Comparison of ENCODE assay signal across 15 cellular contexts in genomic region chr5:150604894-150605440, GRCh38. TPM values are rescaled to one million over a fixed set of nuclear protein-coding genes. Genes with fewer than 3 reads are reported as not detected.
DNase-seq lines count a peak whose midpoint lies in the region; ATAC-seq and TF ChIP-seq lines count a peak whose summit lies in the region.
"Had no signal": no experiment of that assay in that cellular context is flagged by ENCODE, and none has a peak within 500 bp of the region (broad histone marks: within the 10 kb centered on the region; RNA-seq: fewer than 3 reads in every experiment).

No MANE protein-coding gene starts in this region.

- H3K9me3 ChIP-seq in SK-N-MC (ENCODE audit: low read depth, low read length), result no peaks in the 10 kb centered on the region
- H3K9me3 ChIP-seq in neuronal stem cell (replicated peaks in 1 of 2; ENCODE audit: control insufficient read depth in 2 of 2, insufficient read depth in 1 of 2, low read depth in 1 of 2, low read length in 2 of 2), result no peaks in the 10 kb centered on the region
- H3K9me3 ChIP-seq in spleen, result no peaks in the 10 kb centered on the region
- H3K9me3 ChIP-seq: Peyer's patch had no signal

- H2BK15ac ChIP-seq in neuronal stem cell (ENCODE audit: low read length), result no peak overlapping the region

- no peak overlapping the region for H3K18ac ChIP-seq in neuronal stem cell (ENCODE audit: low read length)

- H3K79me1 ChIP-seq in neuronal stem cell (ENCODE audit: low read depth, low read length), result no peaks in the 10 kb centered on the region

- 0 out of 2 replicates have a peak overlapping the region, but pooled peaks have one; percentile 12 for H3K27ac ChIP-seq in SK-N-MC
- H3K27ac ChIP-seq in neuronal stem cell (replicated peaks; ENCODE audit: low read length), result no peak overlapping the region
- H3K27ac ChIP-seq in spleen, result peak overlapping the region in 5 of 8 donors; percentile 62 to 71 (median 66)
- H3K27ac ChIP-seq: Peyer's patch had no signal

- no peak overlapping the region for H2AK5ac ChIP-seq in neuronal stem cell (ENCODE audit: low read depth, low read length)

- H4K91ac ChIP-seq in neuronal stem cell (ENCODE audit: low read depth, low read length, poor library complexity), result no peak overlapping the region

- DNase-seq in SK-N-MC (ENCODE audit: low read depth, low spot score), result no peak
- peak; percentile 6 for DNase-seq in left cardiac atrium
- no peak for DNase-seq in neuronal stem cell (ENCODE audit: low spot score)
- peak; percentile 39 for DNase-seq in spleen
- no peak for DNase-seq in left colon
- DNase-seq in GM03348 (ENCODE audit: low spot score), result no peak
- DNase-seq in putamen (ENCODE audit: low spot score), result no peak
- DNase-seq: CD8-positive, alpha-beta T cell; H7; IMR-90; NCI-H524; SIG-M5 had no signal

- H3K36me3 ChIP-seq in SK-N-MC (ENCODE audit: insufficient read depth, low read length) (no peaks in the 10 kb centered on the region), neuronal stem cell (replicated peaks in 1 of 2; ENCODE audit: control insufficient read depth in 2 of 2, insufficient read depth in 2 of 2, low read length in 2 of 2) (no peaks in the 10 kb centered on the region), spleen (no peaks in the 10 kb centered on the region)
- H3K36me3 ChIP-seq: Peyer's patch had no signal

- no peak overlapping the region for H4K8ac ChIP-seq in neuronal stem cell (ENCODE audit: low read depth, low read length)

- no peak overlapping the region for H3K9ac ChIP-seq in SK-N-MC (ENCODE audit: insufficient read length)
- H3K9ac ChIP-seq in neuronal stem cell (ENCODE audit: low read depth, low read length, poor library complexity), result no peak overlapping the region

- H3K27me3 ChIP-seq in neuronal stem cell (ENCODE audit: control insufficient read depth in 3 of 3, insufficient read depth in 3 of 3, low read depth in 1 of 3, low read length in 3 of 3) (no peaks in the 10 kb centered on the region), spleen (replicated peaks in 1 of 7) (no peaks in the 10 kb centered on the region)
- H3K27me3 ChIP-seq: Peyer's patch had no signal

- H3K4me2 ChIP-seq in neuronal stem cell (ENCODE audit: insufficient read depth, low read length, poor library complexity, severe bottlenecking), result no peak overlapping the region

- intact Hi-C loops in left cardiac atrium (cut with DNase I) (no loop called here), spleen (cut with DNase I; ENCODE audit: low total_unique reads) (no loop called here), left colon (cut with DNase I, micrococcal nuclease) (no loop called here)

- H2BK120ac ChIP-seq in neuronal stem cell (ENCODE audit: low read depth, low read length), result no peak overlapping the region

- H3K4me3 ChIP-seq in SK-N-MC (no peak overlapping the region), neuronal stem cell (ENCODE audit: low read length in 2 of 2) (no peak overlapping the region), spleen (no peak overlapping the region)
- H3K4me3 ChIP-seq: Peyer's patch had no signal

- H3K14ac ChIP-seq in neuronal stem cell (ENCODE audit: low read length), result no peak overlapping the region

- WGBS in neuronal stem cell (ENCODE audit: extremely low coverage in 2 of 2, insufficient read length in 2 of 2, insufficient replicate concordance in 1 of 2), 2 donors, result no CpG with 5 or more reads among the region's 6 CpGs
- 85 to 98% (median 91%) methylated on average over 6 of the region's 6 CpGs for WGBS in spleen, 5 donors

- H2AFZ ChIP-seq in neuronal stem cell (ENCODE audit: low read length), result peak overlapping the region; percentile 24

- TF ChIP-seq CTCF in spleen (IDR thresholded peaks at IDR 0.05 in 8 of 11, conservative IDR thresholded peaks at IDR 0.05 in 3 of 11), result no peak

- no peak for TF ChIP-seq POLR2A in spleen (IDR thresholded peaks at IDR 0.05)

- H3K4me1 ChIP-seq in neuronal stem cell (ENCODE audit: control insufficient read depth in 2 of 2, insufficient read depth in 1 of 2, low read depth in 1 of 2, low read length in 2 of 2), result peaks cover 0 to 15% of the 10 kb centered on the region in 2 donors
- peaks cover 0 to 60% (median 29%) of the 10 kb centered on the region in 6 donors for H3K4me1 ChIP-seq in spleen

- no peak overlapping the region for H3K23ac ChIP-seq in neuronal stem cell (ENCODE audit: low read depth, low read length, poor library complexity)

- ATAC-seq in left cardiac atrium (no peak), HG03432 (IDR thresholded peaks at IDR 0.05; ENCODE audit: unreplicated experiment) (no peak), left colon (no peak)
- ATAC-seq: CD8-positive, alpha-beta T cell had no signal

- no peak overlapping the region for H2BK12ac ChIP-seq in neuronal stem cell (ENCODE audit: low read length)

- H2BK5ac ChIP-seq in neuronal stem cell (ENCODE audit: low read length), result no peak overlapping the region

- no peak overlapping the region for H3K4ac ChIP-seq in neuronal stem cell (ENCODE audit: low read length)

RNA-seq across cellular contexts. Expression of gene SYNPO, which starts 35.5 kb away (rescaled TPM):
- 100 to 1,000 TPM; 503 to 769 TPM for total RNA-seq in left cardiac atrium
- 3.8 TPM for polyA plus RNA-seq in neuronal stem cell (2013, experiment 1 of 2)
- 3.2 TPM for polyA plus RNA-seq in neuronal stem cell (2013, experiment 2 of 2)
- total RNA-seq in spleen, result 100 to 1,000 TPM in 2 of 7 donors, 10 to 100 TPM in 5; 38.9 to 133 (median 68.9) TPM
- polyA plus RNA-seq in spleen, result 10 to 100 TPM in 1 of 3 donors, 1 to 10 TPM in 2; 6.9 to 28.0 (median 9.3) TPM
- total RNA-seq in left colon, result 10 to 100 TPM; 43.6 to 73.9 TPM

RNA-seq across cellular contexts. Expression of gene MYOZ3, which starts 56.1 kb away (rescaled TPM):
- total RNA-seq in left cardiac atrium (1 to 10 TPM; 2.9 to 3.0 TPM), spleen (1 to 10 TPM in 3 of 7 donors, under 1 TPM in 3, not detected in 1; 0.26 to 1.2 (median 0.81) TPM), left colon (1 to 10 TPM in 1 of 2 donors, under 1 TPM in 1; 0.31 to 1.1 TPM)
- polyA plus RNA-seq in neuronal stem cell (2013, experiment 1 of 2), result 0.57 TPM
- 0.47 TPM for polyA plus RNA-seq in neuronal stem cell (2013, experiment 2 of 2)
- under 1 TPM; 0.04 to 0.32 (median 0.14) TPM for polyA plus RNA-seq in spleen
- total RNA-seq: B cell; CD8-positive, alpha-beta T cell had no signal

Comparison
In these comparisons a context has a peak if more than half of its experiments do, and no peak if none do; other contexts are left out.
1. DNase-seq: peak in left cardiac atrium (single experiment) and spleen (single experiment); none in SK-N-MC (single experiment), neuronal stem cell (single experiment), left colon (0 of 2), GM03348 (single experiment) and putamen (single experiment).